Comparison of ENCODE assay signal across 15 cellular contexts in genomic region chr17:74821655-74822328, GRCh38. TPM values are rescaled to one million over a fixed set of nuclear protein-coding genes. Genes with fewer than 3 reads are reported as not detected.
A peak's percentile ranks its signal among the peaks of the same experiment; 100 is the strongest.
DNase-seq lines count a peak whose midpoint lies in the region; ATAC-seq and TF ChIP-seq lines count a peak whose summit lies in the region.
"Had no signal": no experiment of that assay in that cellular context is flagged by ENCODE, and none has a peak within 500 bp of the region (broad histone marks: within the 10 kb centered on the region; RNA-seq: fewer than 3 reads in every experiment).

No MANE protein-coding gene starts in this region.

- TF ChIP-seq CTCF in heart left ventricle (IDR thresholded peaks at IDR 0.05), result no peak

- TF ChIP-seq POLR2A in heart left ventricle (IDR thresholded peaks at IDR 0.05), result no peak

- H3K9me3 ChIP-seq in heart left ventricle, result no peaks in the 10 kb centered on the region
- no peaks in the 10 kb centered on the region for H3K9me3 ChIP-seq in effector memory CD4-positive, alpha-beta T cell (ENCODE audit: control insufficient read depth, low read length)

- DNase-seq in Right ventricle myocardium superior (no peak), cardiac septum (ENCODE audit: low spot score) (no peak), heart left ventricle (no peak), pons (ENCODE audit: low spot score) (peak; percentile 62), NCI-H226 (no peak), NCI-H524 treated with DMSO at 0.1 percent for 48 hours (lab: John Stamatoyannopoulos, UW) (no peak), H4 (ENCODE audit: low spot score) (no peak)
- no peak for DNase-seq in effector memory CD4-positive, alpha-beta T cell
- DNase-seq: 8988T, DMS 273 treated with DMSO at 0.1 percent for 48 hours, GDM1, GM23248, KBM-7, NCI-H1436, NCI-H524 had no signal

- peaks cover 0 to 11% (median 0%) of the 10 kb centered on the region in 12 donors for H3K4me1 ChIP-seq in heart left ventricle
- H3K4me1 ChIP-seq in effector memory CD4-positive, alpha-beta T cell (ENCODE audit: control insufficient read depth, insufficient read depth, low read length, poor library complexity, severe bottlenecking), result no peaks in the 10 kb centered on the region

- no peaks in the 10 kb centered on the region for H3K27me3 ChIP-seq in heart left ventricle
- H3K27me3 ChIP-seq in effector memory CD4-positive, alpha-beta T cell (replicated peaks; ENCODE audit: control insufficient read depth, insufficient read depth, low read length, poor library complexity, severe bottlenecking), result no peaks in the 10 kb centered on the region

- H3K36me3 ChIP-seq in heart left ventricle, result peaks cover 0 to 55% (median 12%) of the 10 kb centered on the region in 9 donors
- H3K36me3 ChIP-seq in effector memory CD4-positive, alpha-beta T cell (ENCODE audit: control insufficient read depth, insufficient read depth, low read length), result peaks cover 43% of the 10 kb centered on the region

- H3K4me3 ChIP-seq in heart left ventricle, result no peak overlapping the region
- no peak overlapping the region for H3K4me3 ChIP-seq in effector memory CD4-positive, alpha-beta T cell (ENCODE audit: insufficient read depth, low read depth, low read length, poor library complexity, severe bottlenecking)
- H3K4me3 ChIP-seq: GM23248 had no signal

- WGBS in heart left ventricle, 4 donors, result 73 to 85% (median 82%) methylated on average over 12 to 13 of the region's 13 CpGs

- intact Hi-C loops in Right ventricle myocardium superior (cut with DNase I) (no loop called here), cardiac septum (cut with DNase I) (no loop called here), heart left ventricle (cut with DNase I) (no loop called here)

- H3K27ac ChIP-seq in heart left ventricle, result peak overlapping the region in 8 of 12 donors; percentile 43 to 76 (median 62)
- H3K27ac ChIP-seq in effector memory CD4-positive, alpha-beta T cell (ENCODE audit: insufficient read depth, low read length, poor library complexity, severe bottlenecking), result no peak overlapping the region
- H3K27ac ChIP-seq: GM23248 had no signal

- peak; percentile 58 for ATAC-seq in Right ventricle myocardium superior (ENCODE audit: poor library complexity)
- ATAC-seq in heart left ventricle, result peak in 1 of 4 donors; percentile 47

RNA-seq across cellular contexts. Expression of gene GRIN2C, which starts 37.9 kb away (rescaled TPM):
- total RNA-seq in Right ventricle myocardium superior, result 0.65 TPM
- 0.70 TPM for total RNA-seq in cardiac septum
- total RNA-seq in heart left ventricle, result 1 to 10 TPM in 2 of 9 donors, under 1 TPM in 7; 0.09 to 3.1 (median 0.45) TPM
- polyA plus RNA-seq in heart left ventricle, result under 1 TPM; 0.23 to 0.25 TPM
- 0.12 TPM in 1 of 2 replicates, not detected in the other for total RNA-seq in H4 (2014; rRNA removed; shearing (Covaris generic))
- total RNA-seq: GM23248 had no signal
- polyA plus RNA-seq: GM23248 had no signal

RNA-seq across cellular contexts. Expression of gene NAT9, which starts 45.6 kb away (rescaled TPM):
- total RNA-seq in Right ventricle myocardium superior, result 18.6 TPM
- total RNA-seq in cardiac septum, result 27.6 TPM
- 10 to 100 TPM in 7 of 9 donors, 1 to 10 TPM in 2; 7.9 to 22.9 (median 17.1) TPM for total RNA-seq in heart left ventricle
- polyA plus RNA-seq in heart left ventricle, result 10 to 100 TPM; 18.2 to 36.6 TPM
- total RNA-seq in H4 (2014; rRNA removed; shearing (Covaris generic)), result 25.3 and 35.8 TPM in 2 replicates

RNA-seq across cellular contexts. Expression of gene FDXR, which starts 51.0 kb away (rescaled TPM):
- total RNA-seq in Right ventricle myocardium superior (4.6 TPM), cardiac septum (3.9 TPM), heart left ventricle (1 to 10 TPM; 2.5 to 8.7 (median 4.7) TPM)
- 1 to 10 TPM; 3.7 to 5.5 TPM for polyA plus RNA-seq in heart left ventricle
- total RNA-seq in H4 (2014; rRNA removed; shearing (Covaris generic)), result 22.1 and 30.0 TPM in 2 replicates
